Comparison of ENCODE assay signal across 13 cellular contexts in the genomic region with DNA sequence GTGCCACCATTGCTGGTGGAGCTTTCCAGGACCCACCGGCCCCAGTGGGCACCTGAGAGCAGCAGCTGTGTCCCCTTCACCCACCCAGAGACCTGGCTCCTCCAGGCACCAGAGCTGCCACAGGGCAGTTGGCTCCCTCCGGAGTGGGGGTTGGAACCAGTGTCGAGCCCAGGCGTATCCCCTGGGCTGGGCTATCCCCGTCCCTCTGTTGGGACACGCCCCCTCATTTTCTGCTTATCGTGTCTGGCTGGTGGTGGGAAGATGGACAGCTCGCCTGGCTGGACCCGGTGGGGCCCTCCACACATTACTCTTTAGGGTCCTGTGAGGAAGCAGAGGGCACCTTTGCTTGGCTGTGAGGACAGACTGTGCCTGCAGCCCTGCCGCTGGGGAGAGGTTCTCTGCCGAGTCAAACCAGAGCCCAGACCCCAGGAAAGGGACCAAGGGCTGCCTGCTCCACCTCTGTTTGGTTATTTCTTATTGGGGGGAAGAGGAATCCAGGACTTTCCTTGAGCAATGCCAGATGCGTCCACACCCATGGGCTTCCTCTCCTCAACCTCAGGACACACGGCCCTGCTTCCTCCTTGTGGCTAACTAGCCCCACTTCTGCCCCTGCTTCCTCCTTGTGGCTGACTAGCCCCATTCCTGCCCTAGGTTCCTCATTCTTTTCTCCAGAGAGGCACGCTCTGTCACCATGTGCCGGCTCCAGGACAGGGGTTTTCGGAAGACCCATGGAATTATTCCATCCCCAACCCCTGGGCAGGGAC. TPM values are rescaled to one million over a fixed set of nuclear protein-coding genes. Genes with fewer than 3 reads are reported as not detected.
A peak's percentile ranks its signal among the peaks of the same experiment; 100 is the strongest.
DNase-seq lines count a peak whose midpoint lies in the region; ATAC-seq and TF ChIP-seq lines count a peak whose summit lies in the region.
"Had no signal": no experiment of that assay in that cellular context is flagged by ENCODE, and none has a peak within 500 bp of the region (broad histone marks: within the 10 kb centered on the region; RNA-seq: fewer than 3 reads in every experiment).

No MANE protein-coding gene starts in this region.

- H3K4me3 Mint-ChIP-seq in stimulated activated memory B cell treated with anti-CD40 and anti-IgM and Interleukin-4, amounts not matched to agents 10 μg/mL and 1 μg/mL and 100 μg/mL, for 72 hours: no peak overlapping the region

- H3K4me1 ChIP-seq in left ventricle myocardium inferior: peaks cover 10% of the 10 kb centered on the region
- H3K4me1 ChIP-seq: body of pancreas had no signal

- H3K36me3 Mint-ChIP-seq in stimulated activated memory B cell treated with anti-CD40 and anti-IgM and Interleukin-4, amounts not matched to agents 10 μg/mL and 1 μg/mL and 100 μg/mL, for 72 hours: no peaks in the 10 kb centered on the region

- peak; percentile 31 for ATAC-seq in stimulated activated memory B cell treated with anti-CD40 and anti-IgM and Interleukin-4, amounts not matched to agents 10 μg/mL and 1 μg/mL and 100 μg/mL, for 72 hours
- ATAC-seq in GM18868 (IDR thresholded peaks at IDR 0.05; ENCODE audit: unreplicated experiment) (no peak), HG03108 (IDR thresholded peaks at IDR 0.05; ENCODE audit: unreplicated experiment) (no peak)
- ATAC-seq: body of pancreas had no signal

- no peak for TF ChIP-seq CTCF in left ventricle myocardium inferior (IDR thresholded peaks at IDR 0.05; ENCODE audit: borderline replicate concordance)

- peak; percentile 59 for DNase-seq in H7
- DNase-seq in SKM-1 treated with dmso at 0.1 percent for 144 hours (lab: John Stamatoyannopoulos, UW; ENCODE audit: unreplicated experiment): peak; percentile 98
- DNase-seq in left ventricle myocardium inferior: peak; percentile 49
- DNase-seq in NCI-H2081 treated with DMSO at 0.1 percent for 48 hours (lab: John Stamatoyannopoulos, UW): no peak
- DNase-seq: activated CD8-positive, alpha-beta memory T cell treated with anti-CD3 and anti-CD28 coated beads, Interleukin-2, amount 50 U/mL, for 4 hours; NCI-H1092 treated with DMSO at 0.1 percent for 48 hours; NCI-H774 had no signal

- H3K36me3 ChIP-seq in H7 (replicated peaks; ENCODE audit: control insufficient read depth, insufficient read depth, low read length): no peaks in the 10 kb centered on the region
- no peaks in the 10 kb centered on the region for H3K36me3 ChIP-seq in left ventricle myocardium inferior

- H3K27me3 ChIP-seq in H7 (ENCODE audit: control insufficient read depth, insufficient read depth, low read length): no peaks in the 10 kb centered on the region
- H3K27me3 ChIP-seq in left ventricle myocardium inferior (ENCODE audit: low read depth): peaks cover 33% of the 10 kb centered on the region

- H3K4me3 ChIP-seq in H7 (ENCODE audit: insufficient read depth, low read depth, low read length) (no peak overlapping the region), left ventricle myocardium inferior (no peak overlapping the region)
- H3K4me3 ChIP-seq: body of pancreas had no signal

- H3K9me3 Mint-ChIP-seq in stimulated activated memory B cell treated with anti-CD40 and anti-IgM and Interleukin-4, amounts not matched to agents 10 μg/mL and 1 μg/mL and 100 μg/mL, for 72 hours: peaks cover 2% of the 10 kb centered on the region

- intact Hi-C loops in left ventricle myocardium inferior (cut with micrococcal nuclease): no loop called here

- H3K27ac Mint-ChIP-seq in stimulated activated memory B cell treated with anti-CD40 and anti-IgM and Interleukin-4, amounts not matched to agents 10 μg/mL and 1 μg/mL and 100 μg/mL, for 72 hours: no peak overlapping the region

- H3K27me3 Mint-ChIP-seq in stimulated activated memory B cell treated with anti-CD40 and anti-IgM and Interleukin-4, amounts not matched to agents 10 μg/mL and 1 μg/mL and 100 μg/mL, for 72 hours: peaks cover 82% of the 10 kb centered on the region

- peak overlapping the region; percentile 51 for H3K27ac ChIP-seq in left ventricle myocardium inferior (replicated peaks)
- H3K27ac ChIP-seq: body of pancreas had no signal

- H3K4me1 Mint-ChIP-seq in stimulated activated memory B cell treated with anti-CD40 and anti-IgM and Interleukin-4, amounts not matched to agents 10 μg/mL and 1 μg/mL and 100 μg/mL, for 72 hours: peaks cover 27% of the 10 kb centered on the region

- no peaks in the 10 kb centered on the region for H3K9me3 ChIP-seq in left ventricle myocardium inferior (replicated peaks)
- H3K9me3 ChIP-seq: body of pancreas had no signal

RNA-seq across cellular contexts. Expression of a gene that starts 11.3 kb away (rescaled TPM):
- total RNA-seq in H7 (2014; rRNA removed; shearing (Covaris generic)): not detected in 2 replicates
- 2.9 TPM for total RNA-seq in left ventricle myocardium inferior
- total RNA-seq: body of pancreas; T-helper 2 cell treated with Interferon-gamma antibody and Interleukin-4, amounts not matched to agents 100 ng/mL and 5 ng/mL, for 36 hours had no signal

RNA-seq across cellular contexts. Expression of a gene that starts 48.4 kb away (rescaled TPM):
- not detected in 2 replicates for total RNA-seq in H7 (2014; rRNA removed; shearing (Covaris generic))
- not detected for total RNA-seq in left ventricle myocardium inferior
- total RNA-seq: body of pancreas; mononuclear cell; T-helper 2 cell treated with Interferon-gamma antibody and Interleukin-4, amounts not matched to agents 100 ng/mL and 5 ng/mL, for 36 hours had no signal
